8 cellular contexts compared by ENCODE assay signal in genomic region chr15:99564221-99565030, GRCh38. TPM values are rescaled to one million over a fixed set of nuclear protein-coding genes. Genes with fewer than 3 reads are reported as not detected.
A peak's percentile ranks its signal among the peaks of the same experiment; 100 is the strongest.
DNase-seq lines count a peak whose midpoint lies in the region; ATAC-seq and TF ChIP-seq lines count a peak whose summit lies in the region.

No MANE protein-coding gene starts in this region.

- TF ChIP-seq CTCF in PC-3 (conservative IDR thresholded peaks at IDR 0.05; ENCODE audit: low read depth, low read length) (no peak), coronary artery (IDR thresholded peaks at IDR 0.05) (no peak), lung (IDR thresholded peaks at IDR 0.05; ENCODE audit: control extremely low read depth, extremely low read depth) (no peak), thoracic aorta (IDR thresholded peaks at IDR 0.05) (no peak)

- peak overlapping the region; percentile 30; the same call in 1 of the 2 replicates for H3K9ac ChIP-seq in PC-3 (ENCODE audit: low read length)

- H3K9me2 ChIP-seq in PC-3 (replicated peaks; ENCODE audit: low read length): no peaks in the 10 kb centered on the region

- H3K4me3 ChIP-seq in PC-3 (ENCODE audit: low read length) (peak overlapping the region; percentile 64), coronary artery (peak overlapping the region; percentile 95), lung (no peak overlapping the region), thoracic aorta (peak overlapping the region; percentile 67)

- H3K9me3 ChIP-seq in PC-3 (ENCODE audit: low read length) (no peaks in the 10 kb centered on the region), lung (ENCODE audit: control insufficient read depth in 2 of 2, insufficient read depth in 1 of 2, low read length in 1 of 2) (no peaks in the 10 kb centered on the region), thoracic aorta (no peaks in the 10 kb centered on the region)

- ATAC-seq in GM19397 (IDR thresholded peaks at IDR 0.05; ENCODE audit: unreplicated experiment): peak; percentile 15
- peak; percentile 23 for ATAC-seq in HG03442 (IDR thresholded peaks at IDR 0.05; ENCODE audit: unreplicated experiment)
- no peak for ATAC-seq in PC-3
- no peak for ATAC-seq in lung (ENCODE audit: insufficient read depth, low FRiP score)
- ATAC-seq in thoracic aorta (ENCODE audit: insufficient number of reproducible peaks, low FRiP score, low read depth): no peak

- peak overlapping the region; percentile 82 for H2AFZ ChIP-seq in PC-3 (ENCODE audit: low read length)

- H3K4me1 ChIP-seq in PC-3 (ENCODE audit: insufficient read depth, low read length): peaks cover 18% of the 10 kb centered on the region; the same call in 1 of the 2 replicates
- H3K4me1 ChIP-seq in lung (ENCODE audit: control insufficient read depth in 2 of 2, insufficient read depth in 2 of 2, low read length in 2 of 2): peaks cover 0 to 2% of the 10 kb centered on the region in 2 donors
- H3K4me1 ChIP-seq in thoracic aorta (ENCODE audit: control insufficient read depth in 1 of 2, low read depth in 2 of 2): peaks cover 27 to 33% of the 10 kb centered on the region in 2 donors

- TSS peak; percentile 83 for BruUV-seq in PC-3 (replicated peaks; lab: Mats Ljungman, UMichigan)

- 32 to 36% methylated on average over 11 of the region's 11 CpGs for WGBS in lung, 2 donors

- CTCF ChIA-PET in PC-3 (lab: Charles Lee): interaction anchor here (0.6 kb wide), 1 partner anchor 66 kb away, joined by 3 read pairs; no protein-coding TSS in a partner anchor

- no peaks in the 10 kb centered on the region for H3K36me3 ChIP-seq in PC-3 (ENCODE audit: low read depth, low read length)
- no peaks in the 10 kb centered on the region for H3K36me3 ChIP-seq in lung (ENCODE audit: control insufficient read depth in 2 of 2, insufficient read depth in 2 of 2, low read length in 2 of 2)
- H3K36me3 ChIP-seq in thoracic aorta: no peaks in the 10 kb centered on the region

- peaks cover 32% of the 10 kb centered on the region for H3K79me2 ChIP-seq in PC-3 (ENCODE audit: low read length)

- H3F3A ChIP-seq in PC-3 (ENCODE audit: low read length, unreplicated experiment): peaks cover 7% of the 10 kb centered on the region

- DNase-seq in DMS79 treated with DMSO at 0.1 percent for 48 hours (lab: John Stamatoyannopoulos, UW) (peak; percentile 46), PC-3 (no peak), coronary artery (ENCODE audit: low spot score) (no peak), lung (ENCODE audit: low spot score) (no peak), thoracic aorta (ENCODE audit: low spot score) (no peak)
- DNase-seq in activated CD4-positive, alpha-beta T cell treated with anti-CD3 and anti-CD28 coated beads for 4 hours: no peak

- intact Hi-C loops in PC-3 (cut with micrococcal nuclease): loop anchor here (5.0 to 10.0 kb wide), 2 partner anchors 137 to 140 kb away; no protein-coding TSS in a partner anchor

- POLR2A ChIA-PET in PC-3 (lab: Charles Lee; ENCODE audit: unreplicated experiment): no interaction called here

- H3K4me2 ChIP-seq in PC-3 (ENCODE audit: low read length): peak overlapping the region; percentile 80

- H3K27me3 ChIP-seq in PC-3 (ENCODE audit: low read length) (no peaks in the 10 kb centered on the region), lung (ENCODE audit: control insufficient read depth, insufficient read depth) (no peaks in the 10 kb centered on the region), thoracic aorta (replicated peaks; ENCODE audit: insufficient read depth) (no peaks in the 10 kb centered on the region)

- H4K20me1 ChIP-seq in PC-3 (ENCODE audit: low read length): peaks cover 16% of the 10 kb centered on the region

- no peak overlapping the region for H3K27ac ChIP-seq in PC-3 (ENCODE audit: low read length)
- H3K27ac ChIP-seq in coronary artery: peak overlapping the region; percentile 96 to 100
- H3K27ac ChIP-seq in lung (ENCODE audit: low read depth in 1 of 2, low read length in 1 of 2): peak overlapping the region; percentile 94 to 99
- peak overlapping the region; percentile 94 to 96 for H3K27ac ChIP-seq in thoracic aorta

RNA-seq across cellular contexts. Expression of gene MEF2A, which starts 1.4 kb away (rescaled TPM):
- 16.5 and 21.3 TPM in 2 replicates for total RNA-seq in PC-3 (2014; rRNA removed)
- total RNA-seq in lung: 100 to 1,000 TPM in 1 of 2 donors, 10 to 100 TPM in 1; 65.5 to 140 TPM
- 10 to 100 TPM; 26.0 to 30.6 TPM for polyA plus RNA-seq in lung
- 100 to 1,000 TPM; 164 to 168 TPM for total RNA-seq in thoracic aorta

Comparison
In these comparisons a context has a peak if more than half of its experiments do, and no peak if none do; other contexts are left out.
1. ATAC-seq: peak in GM19397 (single experiment) and HG03442 (single experiment); none in PC-3 (single experiment), lung (single experiment) and thoracic aorta (single experiment).